ENCODE assay signal across 19 cellular contexts in genomic region chr16:64589836-64590235, GRCh38.
DNase-seq lines count a peak whose midpoint lies in the region; ATAC-seq and TF ChIP-seq lines count a peak whose summit lies in the region.
"Had no signal": no experiment of that assay in that cellular context is flagged by ENCODE, and none has a peak within 500 bp of the region (broad histone marks: within the 10 kb centered on the region; RNA-seq: fewer than 3 reads in every experiment).

No MANE protein-coding gene starts in this region.

- TF ChIP-seq CTCF in fibroblast of the aortic adventitia (IDR thresholded peaks at IDR 0.05; ENCODE audit: insufficient read depth, low read length) (no peak), smooth muscle cell (IDR thresholded peaks at IDR 0.05; ENCODE audit: borderline replicate concordance, insufficient read depth, poor library complexity, severe bottlenecking) (no peak), tibial artery (IDR thresholded peaks at IDR 0.05) (no peak), mesothelial cell of epicardium (IDR thresholded peaks at IDR 0.05; ENCODE audit: unreplicated experiment) (no peak)

- no peaks in the 10 kb centered on the region for H3K27me3 ChIP-seq in adipocyte (replicated peaks; ENCODE audit: control insufficient read depth, insufficient read depth, low read length)
- no peaks in the 10 kb centered on the region for H3K27me3 ChIP-seq in smooth muscle cell (ENCODE audit: low read depth)
- no peaks in the 10 kb centered on the region for H3K27me3 ChIP-seq in tibial artery
- H3K27me3 ChIP-seq: neural progenitor cell had no signal

- intact Hi-C loops in tibial artery (cut with DNase I; ENCODE audit: low total_unique reads): no loop called here
- intact Hi-C loops in posterior cingulate gyrus (cut with DNase I): no loop called here

- peaks cover 15% of the 10 kb centered on the region for H3K9me3 Mint-ChIP-seq in mesothelial cell of epicardium
- H3K9me3 Mint-ChIP-seq: neural progenitor cell had no signal

- H3K4me1 ChIP-seq in adipocyte (ENCODE audit: control insufficient read depth, insufficient read depth, low read length) (peaks cover 12% of the 10 kb centered on the region), smooth muscle cell (ENCODE audit: low read depth) (peaks cover 4% of the 10 kb centered on the region), tibial artery (no peaks in the 10 kb centered on the region)
- H3K4me1 ChIP-seq: neural progenitor cell had no signal

- H3K27ac ChIP-seq in smooth muscle cell (ENCODE audit: low read depth) (peak overlapping the region; percentile 77), tibial artery (no peak overlapping the region)
- H3K27ac ChIP-seq: neural progenitor cell had no signal

- no peaks in the 10 kb centered on the region for H3K9me3 ChIP-seq in adipocyte (ENCODE audit: control insufficient read depth, low read length)
- H3K9me3 ChIP-seq in smooth muscle cell (replicated peaks; ENCODE audit: low read depth): no peaks in the 10 kb centered on the region
- no peaks in the 10 kb centered on the region for H3K9me3 ChIP-seq in tibial artery

- no peaks in the 10 kb centered on the region for H3K27me3 Mint-ChIP-seq in mesothelial cell of epicardium (ENCODE audit: low read depth)
- H3K27me3 Mint-ChIP-seq: CD4-positive, CD25-positive, alpha-beta regulatory T cell; memory B cell had no signal

- no peaks in the 10 kb centered on the region for H3K36me3 ChIP-seq in adipocyte (ENCODE audit: control insufficient read depth, insufficient read depth, low read length, severe bottlenecking)
- H3K36me3 ChIP-seq in smooth muscle cell (ENCODE audit: low read depth): no peaks in the 10 kb centered on the region
- no peaks in the 10 kb centered on the region for H3K36me3 ChIP-seq in tibial artery
- H3K36me3 ChIP-seq: neural progenitor cell had no signal

- no peaks in the 10 kb centered on the region for H4K20me1 ChIP-seq in smooth muscle cell (ENCODE audit: low read depth)

- DNase-seq in GM04503 (ENCODE audit: low read depth) (peak; percentile 66), adipocyte (ENCODE audit: low read depth) (peak; percentile 73), fibroblast of the aortic adventitia (ENCODE audit: low read depth) (peak; percentile 4), smooth muscle cell (lab: John Stamatoyannopoulos, UW; ENCODE audit: unreplicated experiment) (no peak), tibial artery (no peak), posterior cingulate gyrus (no peak), mesothelial cell of epicardium (ENCODE audit: low spot score in 2 of 2, unreplicated experiment in 2 of 2) (no peak)
- DNase-seq: activated CD4-positive, alpha-beta T cell treated with anti-CD3 and anti-CD28 coated beads for 48 hours; activated naive CD4-positive, alpha-beta T cell; CD4-positive, CD25-positive, alpha-beta regulatory T cell; DMS53; H9; NCI-H1417 treated with DMSO at 0.1 percent for 48 hours; right cardiac atrium; stimulated activated CD4-positive, alpha-beta T cell treated with anti-CD3 and anti-CD28 coated beads, Interleukin-2, amount 100 ng/mL, for 48 hours had no signal

- H3K4me3 Mint-ChIP-seq in mesothelial cell of epicardium: no peak overlapping the region
- H3K4me3 Mint-ChIP-seq: CD4-positive, CD25-positive, alpha-beta regulatory T cell; H9; memory B cell; neural progenitor cell had no signal

- no peaks in the 10 kb centered on the region for H3F3A ChIP-seq in smooth muscle cell (ENCODE audit: low read depth)

- no peak for ATAC-seq in HG03520 (IDR thresholded peaks at IDR 0.05; ENCODE audit: unreplicated experiment)
- ATAC-seq: K562, right cardiac atrium had no signal

- H3K4me3 ChIP-seq in adipocyte (ENCODE audit: low read length) (no peak overlapping the region), fibroblast of the aortic adventitia (ENCODE audit: low read depth, low read length) (no peak overlapping the region), smooth muscle cell (no peak overlapping the region), tibial artery (no peak overlapping the region)
- H3K4me3 ChIP-seq: K562, neural progenitor cell had no signal

- H3K4me2 ChIP-seq in smooth muscle cell: peak overlapping the region; percentile 57
- H3K4me2 ChIP-seq: neural progenitor cell had no signal

- H3K36me3 Mint-ChIP-seq in mesothelial cell of epicardium: no peaks in the 10 kb centered on the region
- H3K36me3 Mint-ChIP-seq: CD4-positive, CD25-positive, alpha-beta regulatory T cell; memory B cell; neural progenitor cell had no signal

- H3K79me2 ChIP-seq in smooth muscle cell (ENCODE audit: low read depth): no peaks in the 10 kb centered on the region

- H3K9ac ChIP-seq in adipocyte (ENCODE audit: low read length) (no peak overlapping the region), smooth muscle cell (ENCODE audit: low read depth) (no peak overlapping the region)
- H3K9ac ChIP-seq: neural progenitor cell had no signal

- H3K27ac Mint-ChIP-seq in mesothelial cell of epicardium: no peak overlapping the region
- H3K27ac Mint-ChIP-seq: CD4-positive, CD25-positive, alpha-beta regulatory T cell; H9; memory B cell; neural progenitor cell had no signal

- no peak overlapping the region for H2AFZ ChIP-seq in smooth muscle cell (ENCODE audit: low read depth)
- H2AFZ ChIP-seq: neural progenitor cell had no signal

- H3K4me1 Mint-ChIP-seq in mesothelial cell of epicardium: no peaks in the 10 kb centered on the region
- H3K4me1 Mint-ChIP-seq: CD4-positive, CD25-positive, alpha-beta regulatory T cell; memory B cell had no signal

- 45% methylated on average over 5 of the region's 5 CpGs for WGBS in smooth muscle cell (ENCODE audit: low lambda C conversion rate)

Comparison
In these comparisons a context has a peak if more than half of its experiments do, and no peak if none do; other contexts are left out.
1. DNase-seq: peak in GM04503 (single experiment), adipocyte (single experiment) and fibroblast of the aortic adventitia (single experiment); none in smooth muscle cell (single experiment), tibial artery (0 of 2), posterior cingulate gyrus (0 of 10) and mesothelial cell of epicardium (0 of 2).